Comparison of ENCODE assay signal across 10 cellular contexts in genomic region chr19:40888191-40888590, GRCh38. TPM values are rescaled to one million over a fixed set of nuclear protein-coding genes. Genes with fewer than 3 reads are reported as not detected.
"Had no signal": no experiment of that assay in that cellular context is flagged by ENCODE, and none has a peak within 500 bp of the region (broad histone marks: within the 10 kb centered on the region; RNA-seq: fewer than 3 reads in every experiment).

No MANE protein-coding gene starts in this region.

- FAIRE-seq: HepG2 had no signal

- H3K9me3 ChIP-seq: HAP-1 had no signal

- ATAC-seq: HCT116, HepG2 had no signal

- H3K4me3 ChIP-seq: GM23248, HAP-1 had no signal

- H3K36me3 Mint-ChIP-seq: IgD-negative memory B cell had no signal

- H3K36me3 ChIP-seq: HAP-1 had no signal

- H3K27ac Mint-ChIP-seq: IgD-negative memory B cell had no signal

- DNase-seq: GM23248, H7, KG1 had no signal

- H2AFZ ChIP-seq: GM23248 had no signal

- H3K27ac ChIP-seq: GM23248, HL-60 had no signal

- H3K4me1 ChIP-seq: HAP-1 had no signal

- H3K4me3 Mint-ChIP-seq: IgD-negative memory B cell had no signal

- H3K9ac ChIP-seq: GM23248 had no signal

RNA-seq across cellular contexts. Expression of gene CYP2A7, which starts 6.2 kb away (rescaled TPM):
- total RNA-seq: GM23248, H4, H7, HepG2, HT1080 had no signal
- polyA plus RNA-seq: GM23248, HepG2, IgD-negative memory B cell had no signal

RNA-seq across cellular contexts. Expression of gene CYP2A6, which starts 37.9 kb away (rescaled TPM):
- total RNA-seq: GM23248, H4, H7, HepG2, HT1080 had no signal
- polyA plus RNA-seq: GM23248, HepG2, IgD-negative memory B cell had no signal
